ENCODE assay signal across 1 cellular context in genomic region chr9:36315283-36315682, GRCh38.
TF ChIP-seq lines count a peak whose summit lies in the region.

No MANE protein-coding gene starts in this region.

TF ChIP-seq in GM23338, 12 proteins besides CTCF, POLR2A, EP300 and RAD21 (continued from another document):
- TF ChIP-seq REST (IDR thresholded peaks at IDR 0.05; ENCODE audit: unreplicated experiment): no peak
- no peak for TF ChIP-seq ZNF462 (CRISPR knock-in tag; IDR thresholded peaks at IDR 0.05)
- no peak for TF ChIP-seq ZNF331 (CRISPR knock-in tag; IDR thresholded peaks at IDR 0.05; ENCODE audit: low read depth)
- no peak for TF ChIP-seq ETS1 (IDR thresholded peaks at IDR 0.05)
- TF ChIP-seq STAT1 (IDR thresholded peaks at IDR 0.05; ENCODE audit: unreplicated experiment): no peak
- no peak for TF ChIP-seq JUNB (IDR thresholded peaks at IDR 0.05; ENCODE audit: unreplicated experiment)
- TF ChIP-seq POLR2AphosphoS5 (IDR thresholded peaks at IDR 0.05; ENCODE audit: low read depth): no peak
- TF ChIP-seq ZNF114 (CRISPR knock-in tag; IDR thresholded peaks at IDR 0.05): no peak
